8 cellular contexts compared by ENCODE assay signal in genomic region chr5:62412549-62413329, GRCh38. TPM values are rescaled to one million over a fixed set of nuclear protein-coding genes. Genes with fewer than 3 reads are reported as not detected.
DNase-seq lines count a peak whose midpoint lies in the region; ATAC-seq and TF ChIP-seq lines count a peak whose summit lies in the region.

Gene IPO11, plus strand, starts transcription at chr5:62412763. Its CDS starts 24,517 bp downstream, at chr5:62437280.

- peak within 1 kb of the TSS; percentile 95 for H3K4me3 Mint-ChIP-seq in progenitor cell of endocrine pancreas (ENCODE audit: low read depth)

- H3K27ac Mint-ChIP-seq in progenitor cell of endocrine pancreas, result peak within 1 kb of the TSS; percentile 92

- no peaks in the 10 kb centered on the region for H3K36me3 ChIP-seq in left ventricle myocardium inferior

- TF ChIP-seq CTCF in left ventricle myocardium inferior (IDR thresholded peaks at IDR 0.05; ENCODE audit: borderline replicate concordance) (no peak), progenitor cell of endocrine pancreas (IDR thresholded peaks at IDR 0.05; ENCODE audit: unreplicated experiment) (no peak)

- peaks cover 8% of the 10 kb centered on the region for H3K4me1 Mint-ChIP-seq in progenitor cell of endocrine pancreas (ENCODE audit: low read depth)

- H3K9me3 ChIP-seq in left ventricle myocardium inferior (replicated peaks), result no peaks in the 10 kb centered on the region

- no peaks in the 10 kb centered on the region for H3K36me3 Mint-ChIP-seq in progenitor cell of endocrine pancreas (ENCODE audit: insufficient read depth)

- DNase-seq in NCI-H187 (lab: John Stamatoyannopoulos, UW) (peak; percentile 99), T-helper 2 cell (peak; percentile 94 to 99 (median 98)), left ventricle myocardium inferior (peak; percentile 98), progenitor cell of endocrine pancreas (ENCODE audit: low spot score, unreplicated experiment) (peak; percentile 96), ureter (ENCODE audit: low spot score) (peak; percentile 99)

- ATAC-seq in GM18498 (IDR thresholded peaks at IDR 0.05; ENCODE audit: unreplicated experiment) (peak; percentile 96), HG02938 (IDR thresholded peaks at IDR 0.05; ENCODE audit: unreplicated experiment) (peak; percentile 94)

- H3K27me3 ChIP-seq in left ventricle myocardium inferior (ENCODE audit: low read depth), result no peaks in the 10 kb centered on the region

- H3K4me1 ChIP-seq in left ventricle myocardium inferior, result peaks cover 29% of the 10 kb centered on the region

- peak within 1 kb of the TSS; percentile 49 for H3K27ac ChIP-seq in angular gyrus (ENCODE audit: low read depth, low read length)
- H3K27ac ChIP-seq in left ventricle myocardium inferior (replicated peaks), result peak within 1 kb of the TSS; percentile 84

- H3K27me3 Mint-ChIP-seq in progenitor cell of endocrine pancreas, result no peaks in the 10 kb centered on the region

- intact Hi-C loops in left ventricle myocardium inferior (cut with micrococcal nuclease), result no loop called here

- H3K9me3 Mint-ChIP-seq in progenitor cell of endocrine pancreas (ENCODE audit: low read depth), result no peaks in the 10 kb centered on the region

- H3K4me3 ChIP-seq in left ventricle myocardium inferior, result peak within 1 kb of the TSS; percentile 97

RNA-seq across cellular contexts. Expression of gene IPO11, which starts in this region (rescaled TPM):
- total RNA-seq in left ventricle myocardium inferior (30.3 TPM), progenitor cell of endocrine pancreas (32.7 and 36.2 TPM in 2 replicates), ureter (48.9 TPM)

Comparison
In these comparisons a context has a peak if more than half of its experiments do, and no peak if none do; other contexts are left out.
1. Peak in every context shown above with its lines: DNase-seq, ATAC-seq, H3K4me3 ChIP-seq and H3K27ac ChIP-seq.